ENCODE assay signal across 9 cellular contexts in genomic region chr14:92135269-92135668, GRCh38. TPM values are rescaled to one million over a fixed set of nuclear protein-coding genes. Genes with fewer than 3 reads are reported as not detected.
A peak's percentile ranks its signal among the peaks of the same experiment; 100 is the strongest.
DNase-seq lines count a peak whose midpoint lies in the region; ATAC-seq and TF ChIP-seq lines count a peak whose summit lies in the region.
"Had no signal": no experiment of that assay in that cellular context is flagged by ENCODE, and none has a peak within 500 bp of the region (broad histone marks: within the 10 kb centered on the region; RNA-seq: fewer than 3 reads in every experiment).

No MANE protein-coding gene starts in this region.

- intact Hi-C loops in gastrocnemius medialis (cut with DNase I; ENCODE audit: low total_unique reads) = loop anchor here (10.0 kb wide), 1 partner anchor 320 kb away; no protein-coding TSS in a partner anchor

- TF ChIP-seq CTCF in epithelial cell of esophagus (IDR thresholded peaks at IDR 0.05; ENCODE audit: insufficient read depth, low read depth, low read length, missing control alignments) = peak; percentile 43
- peak in 3 of 5 experiments; percentile 7 to 29 (median 22) for TF ChIP-seq CTCF in gastrocnemius medialis (IDR thresholded peaks at IDR 0.05 in 4 of 5, conservative IDR thresholded peaks at IDR 0.05 in 1 of 5)

- DNase-seq in NCI-H2029 treated with DMSO at 0.1 percent for 48 hours (lab: John Stamatoyannopoulos, UW) (peak; percentile 20), NCI-H2029 (lab: John Stamatoyannopoulos, UW) (no peak), NCI-H460 (ENCODE audit: extremely low read depth, low read depth) (peak; percentile 26), epithelial cell of esophagus (ENCODE audit: low read depth) (peak; percentile 47), gastrocnemius medialis (no peak), occipital lobe (lab: John Stamatoyannopoulos, UW) (no peak)
- no peak for DNase-seq in activated CD8-positive, alpha-beta memory T cell treated with anti-CD3 and anti-CD28 coated beads, Interleukin-2, amount 50 U/mL, for 4 hours
- DNase-seq: activated B cell treated with CpG ODN at 0.5 μM for 24 hours had no signal

- no peak for TF ChIP-seq POLR2A in gastrocnemius medialis (IDR thresholded peaks at IDR 0.05)

- H3K27ac ChIP-seq in gastrocnemius medialis = no peak overlapping the region

- H3K27me3 ChIP-seq in gastrocnemius medialis = no peaks in the 10 kb centered on the region

- H3K4me1 ChIP-seq in gastrocnemius medialis = peaks cover 0 to 4% of the 10 kb centered on the region in 2 donors

- H3K4me3 ChIP-seq in epithelial cell of esophagus (ENCODE audit: low read length) (no peak overlapping the region), gastrocnemius medialis (no peak overlapping the region)

- H3K9me3 ChIP-seq in gastrocnemius medialis = no peaks in the 10 kb centered on the region

- ATAC-seq in gastrocnemius medialis = no peak
- no peak for ATAC-seq in GM21528 (IDR thresholded peaks at IDR 0.05; ENCODE audit: low FRiP score, unreplicated experiment)

- in situ Hi-C loops in gastrocnemius medialis (cut with MboI; ENCODE audit: low sequenced_read_pairs in 4 of 4) = loop anchor here in 2 of 4 donors (25.0 kb wide), 2 partner anchors 302 to 677 kb away; no protein-coding TSS in a partner anchor

- H3K36me3 ChIP-seq in gastrocnemius medialis = peaks cover 0 to 90% of the 10 kb centered on the region in 2 donors

RNA-seq across cellular contexts. Expression of gene CPSF2, which starts 13.5 kb away (rescaled TPM):
- 65.2 and 82.0 TPM in 2 replicates for total RNA-seq in NCI-H460 (2014; rRNA removed; shearing (Covaris generic))
- polyA plus RNA-seq in NCI-H460 (2014; cell fraction: nucleus; rRNA removed) = 20.8 and 46.6 TPM in 2 replicates
- total RNA-seq in gastrocnemius medialis (100 to 1,000 TPM in 1 of 4 donors, 10 to 100 TPM in 3; 52.2 to 146 (median 58.6) TPM), occipital lobe (19.3 TPM)

RNA-seq across cellular contexts. Expression of gene NDUFB1, which starts 13.8 kb away (rescaled TPM):
- total RNA-seq in NCI-H460 (2014; rRNA removed; shearing (Covaris generic)) = 411 and 423 TPM in 2 replicates
- 73.4 and 172 TPM in 2 replicates for polyA plus RNA-seq in NCI-H460 (2014; cell fraction: nucleus; rRNA removed)
- total RNA-seq in gastrocnemius medialis (1,000 to 10,000 TPM in 1 of 4 donors, 100 to 1,000 TPM in 3; 409 to 1,081 (median 454) TPM), occipital lobe (158 TPM)

RNA-seq across cellular contexts. Expression of gene ATXN3, which starts 28.9 kb away (rescaled TPM):
- 21.4 and 32.3 TPM in 2 replicates for total RNA-seq in NCI-H460 (2014; rRNA removed; shearing (Covaris generic))
- 9.4 and 17.0 TPM in 2 replicates for polyA plus RNA-seq in NCI-H460 (2014; cell fraction: nucleus; rRNA removed)
- total RNA-seq in gastrocnemius medialis (10 to 100 TPM in 1 of 4 donors, 1 to 10 TPM in 3; 6.4 to 18.9 (median 8.5) TPM), occipital lobe (35.1 TPM)

Comparison
In these comparisons a context has a peak if more than half of its experiments do, and no peak if none do; other contexts are left out.
1. DNase-seq: peak in NCI-H2029 treated with DMSO at 0.1 percent for 48 hours (single experiment), NCI-H460 (single experiment) and epithelial cell of esophagus (single experiment); none in NCI-H2029 (single experiment), gastrocnemius medialis (0 of 2), occipital lobe (single experiment) and activated CD8-positive, alpha-beta memory T cell treated with anti-CD3 and anti-CD28 coated beads, Interleukin-2, amount 50 U/mL, for 4 hours (single experiment).